Comparison of ENCODE assay signal across 22 cellular contexts in the genomic region with DNA sequence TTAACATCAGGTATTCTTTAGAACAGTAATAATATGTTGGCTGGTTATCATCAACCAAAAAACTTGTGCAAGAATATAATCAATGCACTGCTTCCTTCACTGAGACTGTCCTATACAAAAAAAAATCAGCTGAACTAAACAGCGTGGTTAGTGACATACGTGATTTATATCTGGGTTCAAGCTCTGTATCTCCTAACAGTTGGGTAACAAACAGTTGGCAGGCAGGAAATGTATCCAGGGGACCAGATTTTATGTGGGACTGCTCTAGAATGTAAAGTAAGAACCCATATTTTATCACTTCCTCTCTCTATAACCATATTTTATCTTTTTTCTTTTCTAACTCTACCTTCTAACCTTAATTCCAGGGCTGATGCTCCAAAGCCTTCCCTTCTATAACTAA.
"Had no signal": no experiment of that assay in that cellular context is flagged by ENCODE, and none has a peak within 500 bp of the region (broad histone marks: within the 10 kb centered on the region; RNA-seq: fewer than 3 reads in every experiment).

No MANE protein-coding gene starts in this region.

- H3K27ac Mint-ChIP-seq: activated naive CD8-positive, alpha-beta T cell; natural killer cell; progenitor cell of endocrine pancreas; WTC11 had no signal

- H3K4me3 Mint-ChIP-seq: activated naive CD8-positive, alpha-beta T cell; central memory CD8-positive, alpha-beta T cell; natural killer cell; T-helper 2 cell treated with Interferon-gamma antibody and Interleukin-4, amounts not matched to agents 5 μg/mL and 100 μg/mL, for 36 hours; WTC11 had no signal

- FAIRE-seq: islet of Langerhans had no signal

- H3K27ac ChIP-seq: breast epithelium, esophagus muscularis mucosa, gastrocnemius medialis, tibial artery had no signal

- H3K36me3 ChIP-seq: breast epithelium had no signal

- ATAC-seq: gastrocnemius medialis; left ventricle myocardium superior; natural killer cell; stimulated activated naive CD8-positive, alpha-beta T cell treated with anti-CD3 and anti-CD28 coated beads, Interleukin-15, Interleukin-2, amounts not matched to agents 100 U/mL and 50 U/mL, for 24 hours; WTC11 had no signal

- H3K27me3 ChIP-seq: breast epithelium, esophagus muscularis mucosa, gastrocnemius medialis, tibial artery had no signal

- H3K9me3 Mint-ChIP-seq: central memory CD8-positive, alpha-beta T cell; natural killer cell; T-helper 2 cell treated with Interferon-gamma antibody and Interleukin-4, amounts not matched to agents 5 μg/mL and 100 μg/mL, for 36 hours; WTC11 had no signal

- H3K4me1 ChIP-seq: breast epithelium had no signal

- H3K27me3 Mint-ChIP-seq: activated naive CD8-positive, alpha-beta T cell; central memory CD8-positive, alpha-beta T cell; progenitor cell of endocrine pancreas had no signal

- H3K9me3 ChIP-seq: breast epithelium, esophagus muscularis mucosa, gastrocnemius medialis, tibial artery had no signal

- H3K4me3 ChIP-seq: breast epithelium, esophagus muscularis mucosa, gastrocnemius medialis, tibial artery had no signal

- H3K36me3 Mint-ChIP-seq: natural killer cell had no signal

- DNase-seq: activated gamma-delta T cell treated with Interleukin-2 at 50 U/mL for 16 hours; activated T-cell treated with anti-CD3 and anti-CD28 coated beads, Interleukin-2, amount 50 U/mL, for 1 hour; amniotic stem cell; gastrocnemius medialis; head of caudate nucleus; left ventricle myocardium superior; mammary epithelial cell; midbrain; natural killer cell; retina; stimulated activated CD4-positive, alpha-beta T cell treated with anti-CD3 and anti-CD28 coated beads, Interleukin-4, amount 100 ng/mL, for 4 hours; stimulated activated naive CD8-positive, alpha-beta T cell treated with anti-CD3 and anti-CD28 coated beads, Interleukin-15, Interleukin-2, amounts not matched to agents 100 U/mL and 50 U/mL, for 24 hours; substantia nigra; tibial artery had no signal
